In genomic region chr11:74479340-74480123, GRCh38 we compare ENCODE assay signal across 23 cellular contexts. TPM values are rescaled to one million over a fixed set of nuclear protein-coding genes. Genes with fewer than 3 reads are reported as not detected.
"Had no signal": no experiment of that assay in that cellular context is flagged by ENCODE, and none has a peak within 500 bp of the region (broad histone marks: within the 10 kb centered on the region; RNA-seq: fewer than 3 reads in every experiment).

No MANE protein-coding gene starts in this region.

- ATAC-seq: activated CD8-positive, alpha-beta memory T cell treated with anti-CD3 and anti-CD28 coated beads, Interleukin-2, amount 10 ng/mL, durations not matched to agents 7 days and 5 days; activated CD8-positive, alpha-beta T cell treated with anti-CD3 and anti-CD28 coated beads for 36 hours; heart left ventricle; left cardiac atrium; natural killer cell treated with Interleukin-12 subunit alpha and Interleukin-12 subunit beta and Interleukin-15 and Interleukin-18, amount 100 ng/mL, for 72 hours; pancreas; psoas muscle; right cardiac atrium; stimulated activated memory B cell treated with anti-CD40 and anti-IgM and Interleukin-4, amounts not matched to agents 10 μg/mL and 1 μg/mL and 100 μg/mL, for 72 hours had no signal

- H3K9me3 ChIP-seq: heart left ventricle, pancreas, psoas muscle, stomach, suprapubic skin, tibial nerve had no signal

- H3K27me3 ChIP-seq: heart left ventricle, pancreas, stomach had no signal

- H3K4me3 ChIP-seq: heart left ventricle, pancreas, psoas muscle, stomach, suprapubic skin, tibial nerve had no signal

- DNase-seq: activated CD4-positive, alpha-beta T cell treated with anti-CD3 and anti-CD28 coated beads, Interleukin-2, amount 10 ng/mL, durations not matched to agents 7 days and 5 days; activated CD4-positive, CD25-positive, alpha-beta regulatory T cell treated with anti-CD3 and anti-CD28 coated beads, Interleukin-2, amount 50 U/mL, for 72 hours; activated CD8-positive, alpha-beta memory T cell treated with anti-CD3 and anti-CD28 coated beads, Interleukin-2, amount 10 ng/mL, durations not matched to agents 7 days and 5 days; activated CD8-positive, alpha-beta T cell treated with anti-CD3 and anti-CD28 coated beads for 36 hours; activated gamma-delta T cell treated with Interleukin-2 at 50 U/mL for 16 hours; activated T-cell treated with anti-CD3 and anti-CD28 coated beads for 4 hours; anterior cingulate cortex; heart left ventricle; islet precursor cell; left cardiac atrium; pancreas; psoas muscle; right cardiac atrium; stimulated activated CD4-positive, alpha-beta T cell treated with anti-CD3 and anti-CD28 coated beads, Interleukin-2, amount 100 ng/mL, for 24 hours; stomach; T-helper 9 cell had no signal

- FAIRE-seq: pancreas had no signal

- H3K4me1 ChIP-seq: heart left ventricle, pancreas, psoas muscle, stomach, suprapubic skin, tibial nerve had no signal

- H3K27ac ChIP-seq: epithelial cell of prostate, heart left ventricle, pancreas, psoas muscle, stomach, suprapubic skin, tibial nerve, VCaP had no signal

- H3K36me3 ChIP-seq: heart left ventricle, pancreas, stomach, suprapubic skin, tibial nerve had no signal

RNA-seq across cellular contexts. Expression of gene KCNE3, which starts 12.2 kb away (rescaled TPM):
- total RNA-seq: activated CD4-positive, alpha-beta T cell treated with anti-CD3 and anti-CD28 coated beads, Interleukin-2, amount 10 ng/mL, durations not matched to agents 7 days and 5 days; activated CD8-positive, alpha-beta T cell treated with anti-CD3 and anti-CD28 coated beads for 36 hours; activated T-helper 1 cell treated with anti-CD3 and anti-CD28 coated beads, Interleukin-12 subunit alpha, Interleukin-12 subunit beta, Interleukin-2, Interleukin-4 antibody, amounts not matched to agents 30 ng/mL and 10 ng/mL and 1 ng/mL, durations not matched to agents 14 hours and 24 hours and 36 hours had no signal
